ENCODE assay signal across 13 cellular contexts in the genomic region with DNA sequence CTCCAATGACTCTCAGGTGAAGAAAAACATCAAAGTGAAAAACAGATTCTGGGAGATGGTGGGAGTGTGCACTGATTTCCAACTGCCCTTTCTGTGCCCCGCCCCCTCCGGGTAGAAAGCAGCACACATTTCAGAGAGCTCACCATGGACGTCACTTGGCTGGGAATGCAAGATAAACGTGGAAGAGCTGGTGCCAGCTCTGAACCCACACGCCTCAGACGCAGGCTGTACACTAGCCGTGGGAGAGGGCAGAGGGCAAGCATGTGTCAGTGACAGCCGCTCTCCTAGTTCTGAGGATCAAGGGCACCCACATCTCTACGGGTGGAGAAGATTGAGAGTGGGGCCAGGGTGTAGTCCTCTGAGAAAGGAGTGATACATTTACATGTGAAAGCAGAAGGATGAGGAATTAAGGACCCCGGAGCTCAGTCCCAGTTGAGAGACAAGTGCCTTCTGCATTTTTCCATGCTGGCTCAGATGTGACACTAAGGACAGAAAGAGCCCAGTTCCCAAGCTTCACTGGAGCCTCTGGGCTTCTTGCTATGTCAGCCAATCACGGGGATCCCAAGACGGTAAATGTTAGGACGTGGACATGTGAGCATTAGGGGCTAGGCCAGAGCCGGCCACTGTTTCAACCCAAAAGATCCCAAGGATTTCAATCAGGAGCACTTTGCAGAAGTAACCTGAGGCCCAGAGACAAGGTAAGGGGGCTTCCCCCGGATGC.
DNase-seq lines count a peak whose midpoint lies in the region; ATAC-seq and TF ChIP-seq lines count a peak whose summit lies in the region.
"Had no signal": no experiment of that assay in that cellular context is flagged by ENCODE, and none has a peak within 500 bp of the region (broad histone marks: within the 10 kb centered on the region; RNA-seq: fewer than 3 reads in every experiment).

No MANE protein-coding gene starts in this region.

- peak overlapping the region; percentile 95 for H3K27ac Mint-ChIP-seq in chondrocyte (ENCODE audit: unreplicated experiment)
- no peak overlapping the region for H3K27ac Mint-ChIP-seq in WTC11
- H3K27ac Mint-ChIP-seq: activated naive CD8-positive, alpha-beta T cell; H9 had no signal

- H3K27me3 Mint-ChIP-seq in chondrocyte (ENCODE audit: low read depth) (no peaks in the 10 kb centered on the region), WTC11 (ENCODE audit: low read depth) (peaks cover 2% of the 10 kb centered on the region)
- H3K27me3 Mint-ChIP-seq: activated naive CD8-positive, alpha-beta T cell had no signal

- no peak overlapping the region for H3K4ac ChIP-seq in neuronal stem cell (ENCODE audit: low read length)

- intact Hi-C loops in testis (cut with DNase I; ENCODE audit: low total_unique reads), result no loop called here

- DNase-seq in chondrocyte (ENCODE audit: low spot score) (no peak), right atrium auricular region (ENCODE audit: low spot score) (peak; percentile 75), neuronal stem cell (ENCODE audit: low spot score) (no peak), testis (peak; percentile 86), H7 (no peak), WTC11 (ENCODE audit: low spot score) (no peak), KG1 (lab: John Stamatoyannopoulos, UW) (no peak)
- no peak for DNase-seq in central memory CD4-positive, alpha-beta T cell
- DNase-seq: activated CD8-positive, alpha-beta memory T cell treated with anti-CD3 and anti-CD28 coated beads, Interleukin-2, amount 50 U/mL, for 48 hours; cortex of kidney; H9; NCI-H524 treated with DMSO at 0.1 percent for 48 hours had no signal

- H4K91ac ChIP-seq in neuronal stem cell (ENCODE audit: low read depth, low read length, poor library complexity), result no peak overlapping the region

- H2BK5ac ChIP-seq in neuronal stem cell (ENCODE audit: low read length), result no peak overlapping the region

- no peak overlapping the region for H3K14ac ChIP-seq in neuronal stem cell (ENCODE audit: low read length)

- no CpG with 5 or more reads among the region's 15 CpGs for WGBS in neuronal stem cell (ENCODE audit: extremely low coverage in 2 of 2, insufficient read length in 2 of 2, insufficient replicate concordance in 1 of 2), 2 donors
- 65 to 71% methylated on average over 15 of the region's 15 CpGs for WGBS in testis, 2 donors

- H3K9me3 Mint-ChIP-seq in chondrocyte (ENCODE audit: low read depth) (no peaks in the 10 kb centered on the region), WTC11 (no peaks in the 10 kb centered on the region; the same call in 1 of the 2 replicates)

- H3K4me3 ChIP-seq in right atrium auricular region, result no peak overlapping the region
- no peak overlapping the region for H3K4me3 ChIP-seq in neuronal stem cell (ENCODE audit: low read length in 2 of 2)
- no peak overlapping the region for H3K4me3 ChIP-seq in testis
- H3K4me3 ChIP-seq in H7 (ENCODE audit: insufficient read depth, low read depth, low read length), result no peak overlapping the region

- H3K79me1 ChIP-seq in neuronal stem cell (ENCODE audit: low read depth, low read length), result no peaks in the 10 kb centered on the region

- no peak for ATAC-seq in WTC11

- no peak overlapping the region for H4K8ac ChIP-seq in neuronal stem cell (ENCODE audit: low read depth, low read length)

- H3K27ac ChIP-seq in right atrium auricular region (peak overlapping the region; percentile 49 to 71), neuronal stem cell (replicated peaks; ENCODE audit: low read length) (no peak overlapping the region), testis (no peak overlapping the region)

- no peak overlapping the region for H2AFZ ChIP-seq in neuronal stem cell (ENCODE audit: low read length)

- no peak overlapping the region for H2AK5ac ChIP-seq in neuronal stem cell (ENCODE audit: low read depth, low read length)

- H3K36me3 Mint-ChIP-seq in chondrocyte (ENCODE audit: low read depth) (peaks cover 35% of the 10 kb centered on the region), WTC11 (peaks cover 8% of the 10 kb centered on the region)
- H3K36me3 Mint-ChIP-seq: activated naive CD8-positive, alpha-beta T cell had no signal

- TF ChIP-seq CTCF in chondrocyte (IDR thresholded peaks at IDR 0.05) (no peak), right atrium auricular region (IDR thresholded peaks at IDR 0.05) (no peak), testis (IDR thresholded peaks at IDR 0.05) (no peak), WTC11 (IDR thresholded peaks at IDR 0.05) (no peak)

- no peaks in the 10 kb centered on the region for H3K9me3 ChIP-seq in right atrium auricular region
- H3K9me3 ChIP-seq in neuronal stem cell (replicated peaks in 1 of 2; ENCODE audit: control insufficient read depth in 2 of 2, insufficient read depth in 1 of 2, low read depth in 1 of 2, low read length in 2 of 2), result peaks cover 2 to 14% of the 10 kb centered on the region in 2 donors
- no peaks in the 10 kb centered on the region for H3K9me3 ChIP-seq in testis

- H3K18ac ChIP-seq in neuronal stem cell (ENCODE audit: low read length), result peak overlapping the region; percentile 73

- H3K9ac ChIP-seq in neuronal stem cell (ENCODE audit: low read depth, low read length, poor library complexity), result no peak overlapping the region

- H3K4me1 ChIP-seq in right atrium auricular region, result peaks cover 0 to 31% of the 10 kb centered on the region in 2 donors
- peaks cover 12 to 23% of the 10 kb centered on the region in 2 donors for H3K4me1 ChIP-seq in neuronal stem cell (ENCODE audit: control insufficient read depth in 2 of 2, insufficient read depth in 1 of 2, low read depth in 1 of 2, low read length in 2 of 2)
- no peaks in the 10 kb centered on the region for H3K4me1 ChIP-seq in testis

- H3K4me1 Mint-ChIP-seq in chondrocyte (ENCODE audit: low read depth) (peaks cover 80% of the 10 kb centered on the region), WTC11 (peaks cover 35% of the 10 kb centered on the region)

- H3K23ac ChIP-seq in neuronal stem cell (ENCODE audit: low read depth, low read length, poor library complexity), result peak overlapping the region; percentile 65

- no peak for TF ChIP-seq POLR2A in testis (IDR thresholded peaks at IDR 0.05)

- H3K27me3 ChIP-seq in right atrium auricular region (no peaks in the 10 kb centered on the region), neuronal stem cell (ENCODE audit: control insufficient read depth in 3 of 3, insufficient read depth in 3 of 3, low read depth in 1 of 3, low read length in 3 of 3) (no peaks in the 10 kb centered on the region), testis (no peaks in the 10 kb centered on the region), H7 (ENCODE audit: control insufficient read depth, insufficient read depth, low read length) (no peaks in the 10 kb centered on the region)

- no peak overlapping the region for H2BK120ac ChIP-seq in neuronal stem cell (ENCODE audit: low read depth, low read length)

- H3K36me3 ChIP-seq in right atrium auricular region (peaks cover 20% of the 10 kb centered on the region), neuronal stem cell (replicated peaks in 1 of 2; ENCODE audit: control insufficient read depth in 2 of 2, insufficient read depth in 2 of 2, low read length in 2 of 2) (peaks cover 6 to 95% of the 10 kb centered on the region in 2 donors), testis (ENCODE audit: low read depth, missing control alignments) (no peaks in the 10 kb centered on the region), H7 (replicated peaks; ENCODE audit: control insufficient read depth, insufficient read depth, low read length) (no peaks in the 10 kb centered on the region)

- H3K4me2 ChIP-seq in neuronal stem cell (ENCODE audit: insufficient read depth, low read length, poor library complexity, severe bottlenecking), result no peak overlapping the region

- CTCF ChIA-PET in WTC11 (lab: Charles Lee), result interaction anchor here (1.8 kb wide), 1 partner anchor 15 kb away, joined by 6 read pairs; no protein-coding TSS in a partner anchor

- H2BK15ac ChIP-seq in neuronal stem cell (ENCODE audit: low read length), result no peak overlapping the region

- H2BK12ac ChIP-seq in neuronal stem cell (ENCODE audit: low read length), result no peak overlapping the region

- POLR2A ChIA-PET in WTC11 (lab: Charles Lee), result no interaction called here

- no peak overlapping the region for H3K4me3 Mint-ChIP-seq in chondrocyte (ENCODE audit: unreplicated experiment)
- no peak overlapping the region for H3K4me3 Mint-ChIP-seq in WTC11
- H3K4me3 Mint-ChIP-seq: activated naive CD8-positive, alpha-beta T cell; H9 had no signal

TF ChIP-seq in WTC11, 78 proteins besides CTCF, POLR2A, EP300 and RAD21 (continues in another document):
- TF ChIP-seq ZNF219 (CRISPR knock-in tag; IDR thresholded peaks at IDR 0.05; ENCODE audit: borderline replicate concordance) (no peak), E2F4 (CRISPR knock-in tag; IDR thresholded peaks at IDR 0.05; ENCODE audit: borderline replicate concordance, low read depth) (no peak), MLX (CRISPR knock-in tag; IDR thresholded peaks at IDR 0.05) (no peak), HMGA2 (CRISPR knock-in tag; IDR thresholded peaks at IDR 0.05) (no peak), FOXP1 (CRISPR knock-in tag; IDR thresholded peaks at IDR 0.05; ENCODE audit: borderline replicate concordance) (no peak), MXD4 (CRISPR knock-in tag; IDR thresholded peaks at IDR 0.05; ENCODE audit: borderline replicate concordance) (no peak), NFATC4 (CRISPR knock-in tag; IDR thresholded peaks at IDR 0.05) (no peak), GABPB1 (CRISPR knock-in tag; IDR thresholded peaks at IDR 0.05) (no peak), ZNF423 (CRISPR knock-in tag; IDR thresholded peaks at IDR 0.05) (no peak)

Comparison
In these comparisons a context has a peak if more than half of its experiments do, and no peak if none do; other contexts are left out.
1. DNase-seq: peak in right atrium auricular region (single experiment) and testis (single experiment); none in chondrocyte (single experiment), neuronal stem cell (single experiment), H7 (single experiment), WTC11 (single experiment), KG1 (single experiment) and central memory CD4-positive, alpha-beta T cell (single experiment).
2. H3K27ac ChIP-seq: peak in right atrium auricular region (2 of 2); none in neuronal stem cell (single experiment) and testis (0 of 2).